1 cellular context compared by ENCODE assay signal in genomic region chr11:409008-409599, GRCh38.
A peak's percentile ranks its signal among the peaks of the same experiment; 100 is the strongest.
TF ChIP-seq lines count a peak whose summit lies in the region.

No MANE protein-coding gene starts in this region.

TF ChIP-seq in K562, 482 proteins besides CTCF, POLR2A, EP300 and RAD21:
- TF ChIP-seq POLR2G (IDR thresholded peaks at IDR 0.05; ENCODE audit: low read depth, low read length) (0 out of 2 replicates have a peak, but pooled peaks have one; percentile 6), MTF1 (CRISPR knock-in tag; IDR thresholded peaks at IDR 0.05; ENCODE audit: borderline replicate concordance) (no peak), THRA (IDR thresholded peaks at IDR 0.05) (no peak), ZNF830 (CRISPR knock-in tag; IDR thresholded peaks at IDR 0.05) (no peak), MXD1 (CRISPR knock-in tag; IDR thresholded peaks at IDR 0.05; ENCODE audit: borderline replicate concordance, poor library complexity, severe bottlenecking) (no peak), PRPF4 (IDR thresholded peaks at IDR 0.05; ENCODE audit: insufficient read depth, low read depth, low read length, poor library complexity, severe bottlenecking) (no peak), MLLT1 (IDR thresholded peaks at IDR 0.05) (no peak)
